In genomic region chr6:111559193-111560097, GRCh38 we compare ENCODE assay signal across 9 cellular contexts. TPM values are rescaled to one million over a fixed set of nuclear protein-coding genes. Genes with fewer than 3 reads are reported as not detected.
DNase-seq lines count a peak whose midpoint lies in the region; ATAC-seq and TF ChIP-seq lines count a peak whose summit lies in the region.
"Had no signal": no experiment of that assay in that cellular context is flagged by ENCODE, and none has a peak within 500 bp of the region (broad histone marks: within the 10 kb centered on the region; RNA-seq: fewer than 3 reads in every experiment).

No MANE protein-coding gene starts in this region.

- H3K4me1 ChIP-seq in DOHH2 (ENCODE audit: control insufficient read depth, low read length) (peaks cover 28% of the 10 kb centered on the region), Panc1 (ENCODE audit: control insufficient read depth, insufficient read depth, low read length) (peaks cover 33% of the 10 kb centered on the region), skeletal muscle satellite cell (ENCODE audit: control insufficient read depth, insufficient read depth, low read length) (peaks cover 43% of the 10 kb centered on the region), smooth muscle cell (ENCODE audit: low read depth) (no peaks in the 10 kb centered on the region)

- 77% methylated on average over 9 of the region's 9 CpGs for WGBS in smooth muscle cell (ENCODE audit: low lambda C conversion rate)

- no peaks in the 10 kb centered on the region for H3K9me3 ChIP-seq in DOHH2 (ENCODE audit: control insufficient read depth, insufficient read depth, low read length)
- no peaks in the 10 kb centered on the region for H3K9me3 ChIP-seq in Panc1 (ENCODE audit: control insufficient read depth, insufficient read depth, low read depth, low read length)
- no peaks in the 10 kb centered on the region for H3K9me3 ChIP-seq in skeletal muscle satellite cell (replicated peaks; ENCODE audit: low read length)
- no peaks in the 10 kb centered on the region for H3K9me3 ChIP-seq in smooth muscle cell (replicated peaks; ENCODE audit: low read depth)

- intact Hi-C loops in Panc1 (cut with micrococcal nuclease; ENCODE audit: unreplicated experiment) = no loop called here

- H3K9ac ChIP-seq in skeletal muscle satellite cell (ENCODE audit: low read depth, low read length) (peak overlapping the region; percentile 11), smooth muscle cell (ENCODE audit: low read depth) (no peak overlapping the region)

- BruUV-seq in Panc1 (replicated peaks; lab: Mats Ljungman, UMichigan) = no TSS peak

- TF ChIP-seq CTCF in DOHH2 (IDR thresholded peaks at IDR 0.05; ENCODE audit: low read depth, low read length, poor library complexity, severe bottlenecking) (no peak), Panc1 (IDR thresholded peaks at IDR 0.05) (no peak), glutamatergic neuron (IDR thresholded peaks at IDR 0.05; ENCODE audit: partially characterized antibody, unreplicated experiment) (no peak), smooth muscle cell (IDR thresholded peaks at IDR 0.05; ENCODE audit: borderline replicate concordance, insufficient read depth, poor library complexity, severe bottlenecking) (no peak)

- peaks cover 2% of the 10 kb centered on the region for H3K27me3 Mint-ChIP-seq in glutamatergic neuron (ENCODE audit: unreplicated experiment)

- H4K20me1 ChIP-seq in DOHH2 (ENCODE audit: control insufficient read depth, insufficient read depth, low read depth, low read length) (no peaks in the 10 kb centered on the region), smooth muscle cell (ENCODE audit: low read depth) (no peaks in the 10 kb centered on the region)

- no peak for DNase-seq in Panc1 (ENCODE audit: low read depth, low spot score)
- no peak for DNase-seq in glutamatergic neuron
- no peak for DNase-seq in NCI-H510A treated with DMSO at 0.1 percent for 48 hours (lab: John Stamatoyannopoulos, UW)
- DNase-seq in smooth muscle cell (lab: John Stamatoyannopoulos, UW; ENCODE audit: unreplicated experiment) = no peak
- DNase-seq in erythroblast (lab: John Stamatoyannopoulos, UW) = no peak
- DNase-seq: occipital lobe had no signal

- H3K79me2 ChIP-seq in DOHH2 (ENCODE audit: control insufficient read depth, low read length) (no peaks in the 10 kb centered on the region), smooth muscle cell (ENCODE audit: low read depth) (no peaks in the 10 kb centered on the region)

- H3K36me3 ChIP-seq in DOHH2 (ENCODE audit: control insufficient read depth, low read length) = peaks cover 55% of the 10 kb centered on the region
- no peaks in the 10 kb centered on the region for H3K36me3 ChIP-seq in Panc1 (ENCODE audit: control insufficient read depth, insufficient read depth, low read length)
- peaks cover 30% of the 10 kb centered on the region for H3K36me3 ChIP-seq in skeletal muscle satellite cell (ENCODE audit: insufficient read depth, low read length)
- no peaks in the 10 kb centered on the region for H3K36me3 ChIP-seq in smooth muscle cell (ENCODE audit: low read depth)

- no peaks in the 10 kb centered on the region for H3K9me2 ChIP-seq in DOHH2 (replicated peaks; ENCODE audit: control insufficient read depth, low read length)

- H3K4me3 ChIP-seq in DOHH2 (ENCODE audit: low read length) (peak overlapping the region; percentile 2), Panc1 (ENCODE audit: low read depth in 2 of 2, low read length in 2 of 2) (no peak overlapping the region), skeletal muscle satellite cell (ENCODE audit: low read length) (no peak overlapping the region), smooth muscle cell (no peak overlapping the region)

- no peak overlapping the region for H2AFZ ChIP-seq in smooth muscle cell (ENCODE audit: low read depth)

- H3K9me3 Mint-ChIP-seq in glutamatergic neuron (ENCODE audit: unreplicated experiment) = peaks cover 2% of the 10 kb centered on the region

- CTCF ChIA-PET in Panc1 (lab: Charles Lee) = interaction anchor here (0.7 kb wide), 1 partner anchor 33 kb away, joined by 3 read pairs; no protein-coding TSS in a partner anchor

- in situ Hi-C loops in Panc1 (cut with HindIII; ENCODE audit: low pct_unique_long_range_greater_than_20kb, low sequenced_read_pairs) = no loop called here

- H3K36me3 Mint-ChIP-seq in glutamatergic neuron (ENCODE audit: unreplicated experiment) = no peaks in the 10 kb centered on the region

- H3K4me2 ChIP-seq in DOHH2 (ENCODE audit: low read length) = peak overlapping the region; percentile 54
- no peak overlapping the region for H3K4me2 ChIP-seq in skeletal muscle satellite cell (ENCODE audit: low read length)
- no peak overlapping the region for H3K4me2 ChIP-seq in smooth muscle cell

- ATAC-seq in Panc1 (no peak; the same call in none of the 2 replicates), GM19467 (IDR thresholded peaks at IDR 0.05; ENCODE audit: unreplicated experiment) (no peak)

- H3F3A ChIP-seq in DOHH2 (ENCODE audit: control insufficient read depth, insufficient read depth) (no peaks in the 10 kb centered on the region), smooth muscle cell (ENCODE audit: low read depth) (peaks cover 5% of the 10 kb centered on the region)

- POLR2A ChIA-PET in Panc1 (lab: Charles Lee) = no interaction called here

- peak overlapping the region; percentile 47 for H3K4me3 Mint-ChIP-seq in glutamatergic neuron (ENCODE audit: unreplicated experiment)

- TF ChIP-seq POLR2A in erythroblast (IDR thresholded peaks at IDR 0.05; ENCODE audit: low read length) = no peak

- peak overlapping the region; percentile 49 for H3K27ac ChIP-seq in DOHH2 (ENCODE audit: low read depth, low read length)
- H3K27ac ChIP-seq in Panc1 (ENCODE audit: low read length) = peak overlapping the region; percentile 57
- no peak overlapping the region for H3K27ac ChIP-seq in smooth muscle cell (ENCODE audit: low read depth)

- H3K27me3 ChIP-seq in DOHH2 (ENCODE audit: control insufficient read depth, low read length) = no peaks in the 10 kb centered on the region
- H3K27me3 ChIP-seq in Panc1 (ENCODE audit: control insufficient read depth, insufficient read depth, low read length) = no peaks in the 10 kb centered on the region
- no peaks in the 10 kb centered on the region for H3K27me3 ChIP-seq in skeletal muscle satellite cell (ENCODE audit: control insufficient read depth, insufficient read depth, low read length)
- H3K27me3 ChIP-seq in smooth muscle cell (ENCODE audit: low read depth) = no peaks in the 10 kb centered on the region

- peaks cover 30% of the 10 kb centered on the region for H3K4me1 Mint-ChIP-seq in glutamatergic neuron (ENCODE audit: low read depth, unreplicated experiment)

- peak overlapping the region; percentile 83 for H3K27ac Mint-ChIP-seq in glutamatergic neuron (ENCODE audit: unreplicated experiment)

RNA-seq across cellular contexts. Expression of gene TRAF3IP2, which starts 46.2 kb away (rescaled TPM):
- total RNA-seq in Panc1 (2021; ENCODE audit: unreplicated experiment) (43.3 TPM), glutamatergic neuron (ENCODE audit: unreplicated experiment) (0.51 TPM), smooth muscle cell (13.1 and 21.2 TPM in 2 replicates)
- 27.5 TPM for polyA plus RNA-seq in Panc1 (2012; ENCODE audit: insufficient read length)
- total RNA-seq in skeletal muscle satellite cell (2012; rRNA removed) = 23.8 and 34.9 TPM in 2 replicates
- 10.2 and 17.1 TPM in 2 replicates for polyA plus RNA-seq in smooth muscle cell
